Comparison of ENCODE assay signal across 13 cellular contexts in genomic region chr15:90762109-90762508, GRCh38. TPM values are rescaled to one million over a fixed set of nuclear protein-coding genes. Genes with fewer than 3 reads are reported as not detected.
DNase-seq lines count a peak whose midpoint lies in the region; ATAC-seq and TF ChIP-seq lines count a peak whose summit lies in the region.
"Had no signal": no experiment of that assay in that cellular context is flagged by ENCODE, and none has a peak within 500 bp of the region (broad histone marks: within the 10 kb centered on the region; RNA-seq: fewer than 3 reads in every experiment).

No MANE protein-coding gene starts in this region.

- H3K27ac ChIP-seq in HL-60 (replicated peaks): peak overlapping the region; percentile 75
- peak overlapping the region; percentile 97 for H3K27ac ChIP-seq in right cardiac atrium (ENCODE audit: low read length)
- H3K27ac ChIP-seq in skeletal muscle tissue (ENCODE audit: low read depth, low read length): peak overlapping the region; percentile 15

- H3K27me3 ChIP-seq in HL-60 (ENCODE audit: insufficient read depth, poor library complexity, severe bottlenecking) (no peaks in the 10 kb centered on the region), adipocyte (replicated peaks; ENCODE audit: control insufficient read depth, insufficient read depth, low read length) (no peaks in the 10 kb centered on the region), right cardiac atrium (ENCODE audit: control insufficient read depth, insufficient read depth) (no peaks in the 10 kb centered on the region), skeletal muscle tissue (ENCODE audit: control insufficient read depth in 3 of 3, insufficient read depth in 3 of 3, low read length in 3 of 3) (no peaks in the 10 kb centered on the region)

- no peak overlapping the region for H3K9ac ChIP-seq in adipocyte (ENCODE audit: low read length)
- no peak overlapping the region for H3K9ac ChIP-seq in skeletal muscle tissue (ENCODE audit: low read depth in 1 of 3, low read length in 3 of 3)

- no peak for TF ChIP-seq CTCF in HL-60 (IDR thresholded peaks at IDR 0.05; ENCODE audit: insufficient read depth, low read length)
- no peak for TF ChIP-seq CTCF in GM13976 (IDR thresholded peaks at IDR 0.05; ENCODE audit: borderline replicate concordance, control extremely low read depth, extremely low read depth, insufficient read depth, missing control alignments)

- WGBS in right cardiac atrium: 59% methylated on average over 6 of the region's 6 CpGs

- no peaks in the 10 kb centered on the region for H3K36me3 ChIP-seq in adipocyte (ENCODE audit: control insufficient read depth, insufficient read depth, low read length, severe bottlenecking)
- H3K36me3 ChIP-seq in skeletal muscle tissue (ENCODE audit: control insufficient read depth in 3 of 3, insufficient read depth in 3 of 3, low read length in 3 of 3): no peaks in the 10 kb centered on the region

- H3K4me1 ChIP-seq in adipocyte (ENCODE audit: control insufficient read depth, insufficient read depth, low read length): peaks cover 10% of the 10 kb centered on the region
- no peaks in the 10 kb centered on the region for H3K4me1 ChIP-seq in right cardiac atrium (ENCODE audit: control insufficient read depth, insufficient read depth, low read length)
- peaks cover 0 to 8% (median 8%) of the 10 kb centered on the region in 3 donors for H3K4me1 ChIP-seq in skeletal muscle tissue (ENCODE audit: control insufficient read depth in 3 of 3, insufficient read depth in 3 of 3, low read length in 3 of 3)

- ATAC-seq in right cardiac atrium (peak; percentile 96), HG02798 (IDR thresholded peaks at IDR 0.05; ENCODE audit: poor library complexity, unreplicated experiment) (no peak)

- in situ Hi-C loops in GM13976 (cut with MboI; ENCODE audit: low sequenced_read_pairs, unreplicated experiment): no loop called here

- H3K4me3 ChIP-seq in HL-60 (replicated peaks; ENCODE audit: insufficient read depth, low read length): no peak overlapping the region
- no peak overlapping the region for H3K4me3 ChIP-seq in adipocyte (ENCODE audit: low read length)
- peak overlapping the region; percentile 37 for H3K4me3 ChIP-seq in right cardiac atrium (ENCODE audit: low read length)
- peak overlapping the region in 2 of 3 donors; percentile 5 to 9 for H3K4me3 ChIP-seq in skeletal muscle tissue (ENCODE audit: low read length in 3 of 3)
- H3K4me3 ChIP-seq: SK-N-MC had no signal

- intact Hi-C loops in right cardiac atrium (cut with DNase I): no loop called here

- H3K9me3 ChIP-seq in adipocyte (ENCODE audit: control insufficient read depth, low read length): no peaks in the 10 kb centered on the region
- H3K9me3 ChIP-seq in right cardiac atrium (ENCODE audit: control insufficient read depth, low read length): no peaks in the 10 kb centered on the region
- no peaks in the 10 kb centered on the region for H3K9me3 ChIP-seq in skeletal muscle tissue (ENCODE audit: control insufficient read depth in 3 of 3, low read length in 3 of 3)

- DNase-seq in HL-60 (ENCODE audit: low read depth in 1 of 2, low spot score in 1 of 2) (peak; percentile 92 to 96), adipocyte (ENCODE audit: low read depth) (peak; percentile 19), right cardiac atrium (peak; percentile 71 to 85 (median 83)), NCI-H526 treated with DMSO at 0.1 percent for 48 hours (lab: John Stamatoyannopoulos, UW) (no peak), GM13976 (ENCODE audit: low spot score) (no peak), putamen (ENCODE audit: low spot score) (no peak)
- DNase-seq: dermis blood vessel endothelial cell; GDM1; NCI-H1930; stimulated activated CD4-positive, alpha-beta T cell treated with anti-CD3 and anti-CD28 coated beads, Interleukin-4, amount 100 ng/mL, for 24 hours had no signal

RNA-seq across cellular contexts. Expression of gene BLM, which starts 45.0 kb away (rescaled TPM):
- total RNA-seq in right cardiac atrium: 10 to 100 TPM in 3 of 4 donors, 1 to 10 TPM in 1; 8.1 to 45.3 (median 29.0) TPM
- polyA plus RNA-seq in right cardiac atrium: 17.3 TPM
- total RNA-seq in skeletal muscle tissue: 2.1 TPM

Comparison
In these comparisons a context has a peak if more than half of its experiments do, and no peak if none do; other contexts are left out.
1. DNase-seq: peak in HL-60 (2 of 2), adipocyte (single experiment) and right cardiac atrium (3 of 3); none in NCI-H526 treated with DMSO at 0.1 percent for 48 hours (single experiment), GM13976 (single experiment) and putamen (single experiment).
2. H3K27ac ChIP-seq: peak in every context shown above with its lines; median percentile 97 in right cardiac atrium; 75 in HL-60; 15 in skeletal muscle tissue.
3. H3K4me3 ChIP-seq: peak in right cardiac atrium (single experiment) and skeletal muscle tissue (2 of 3); none in HL-60 (single experiment) and adipocyte (single experiment).